8 cellular contexts compared by ENCODE assay signal in the genomic region with DNA sequence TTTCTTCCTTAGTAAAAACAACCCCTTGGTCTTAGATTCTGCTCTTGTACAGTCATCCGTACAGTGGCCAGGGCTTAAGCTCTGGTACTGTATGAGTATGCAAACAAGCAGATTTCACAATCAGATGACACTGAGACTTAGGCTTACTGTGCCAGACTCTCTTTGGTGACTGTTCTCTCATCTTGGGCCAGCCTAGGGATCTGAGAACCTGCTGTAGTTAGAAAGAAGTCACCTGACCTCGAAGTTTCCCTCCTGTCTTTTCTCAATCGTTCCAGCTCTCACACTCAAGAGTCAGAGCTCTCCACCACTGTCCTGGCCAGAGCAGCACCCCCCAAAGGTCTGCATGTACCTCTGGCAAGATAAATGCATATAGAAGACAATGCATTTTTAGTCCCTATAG.
DNase-seq lines count a peak whose midpoint lies in the region; ATAC-seq and TF ChIP-seq lines count a peak whose summit lies in the region.

No MANE protein-coding gene starts in this region.

- H3K27me3 ChIP-seq in MG63 (no peaks in the 10 kb centered on the region), neuronal stem cell (ENCODE audit: control insufficient read depth in 3 of 3, insufficient read depth in 3 of 3, low read depth in 1 of 3, low read length in 3 of 3) (no peaks in the 10 kb centered on the region)

- CTCF ChIA-PET in activated CD4-positive, alpha-beta memory T cell treated with anti-CD3 and anti-CD28 coated beads for 36 hours (lab: Charles Lee): no interaction called here
- CTCF ChIA-PET in activated CD4-positive, alpha-beta memory T cell treated with anti-CD3 and anti-CD28 coated beads, Interleukin-2, amount 10 ng/mL, durations not matched to agents 7 days and 5 days (lab: Charles Lee): interaction anchor here (0.7 kb wide), 1 partner anchor 184 kb away, joined by 4 read pairs; no protein-coding TSS in a partner anchor

- no peaks in the 10 kb centered on the region for H3K9me3 ChIP-seq in MG63
- no peaks in the 10 kb centered on the region for H3K9me3 ChIP-seq in neuronal stem cell (replicated peaks in 1 of 2; ENCODE audit: control insufficient read depth in 2 of 2, insufficient read depth in 1 of 2, low read depth in 1 of 2, low read length in 2 of 2)

- DNase-seq in activated CD4-positive, alpha-beta memory T cell treated with anti-CD3 and anti-CD28 coated beads for 36 hours: peak; percentile 31
- DNase-seq in activated CD4-positive, alpha-beta memory T cell treated with anti-CD3 and anti-CD28 coated beads, Interleukin-2, amount 10 ng/mL, durations not matched to agents 7 days and 5 days: no peak
- DNase-seq in MG63 (peak; percentile 70), dermis blood vessel endothelial cell (peak; percentile 58), nephron progenitor cell (no peak), Ammon's horn (ENCODE audit: low spot score) (no peak), neuronal stem cell (ENCODE audit: low spot score) (no peak)

- intact Hi-C loops in activated CD4-positive, alpha-beta memory T cell treated with anti-CD3 and anti-CD28 coated beads for 36 hours (cut with micrococcal nuclease): loop anchor here (1.0 to 5.0 kb wide), 3 partner anchors 36 to 116 kb away; no protein-coding TSS in a partner anchor

- no peak overlapping the region for H3K27ac Mint-ChIP-seq in activated CD4-positive, alpha-beta memory T cell treated with anti-CD3 and anti-CD28 coated beads for 36 hours
- no peak overlapping the region for H3K27ac Mint-ChIP-seq in activated CD4-positive, alpha-beta memory T cell treated with anti-CD3 and anti-CD28 coated beads, Interleukin-2, amount 10 ng/mL, durations not matched to agents 7 days and 5 days
- H3K27ac Mint-ChIP-seq in nephron progenitor cell: peak overlapping the region; percentile 79

- no peak overlapping the region for H3K9ac ChIP-seq in neuronal stem cell (ENCODE audit: low read depth, low read length, poor library complexity)

- POLR2A ChIA-PET in activated CD4-positive, alpha-beta memory T cell treated with anti-CD3 and anti-CD28 coated beads for 36 hours (lab: Charles Lee): no interaction called here
- POLR2A ChIA-PET in activated CD4-positive, alpha-beta memory T cell treated with anti-CD3 and anti-CD28 coated beads, Interleukin-2, amount 10 ng/mL, durations not matched to agents 7 days and 5 days (lab: Charles Lee): no interaction called here

- no peak overlapping the region for H2BK120ac ChIP-seq in neuronal stem cell (ENCODE audit: low read depth, low read length)

- H2AFZ ChIP-seq in neuronal stem cell (ENCODE audit: low read length): no peak overlapping the region

- H3K4ac ChIP-seq in neuronal stem cell (ENCODE audit: low read length): no peak overlapping the region

- no peak overlapping the region for H2BK15ac ChIP-seq in neuronal stem cell (ENCODE audit: low read length)

- no peak overlapping the region for H2BK12ac ChIP-seq in neuronal stem cell (ENCODE audit: low read length)

- TF ChIP-seq CTCF in nephron progenitor cell (IDR thresholded peaks at IDR 0.05): no peak

- H3K4me1 Mint-ChIP-seq in activated CD4-positive, alpha-beta memory T cell treated with anti-CD3 and anti-CD28 coated beads for 36 hours (ENCODE audit: low read depth): peaks cover 52% of the 10 kb centered on the region
- peaks cover 63% of the 10 kb centered on the region for H3K4me1 Mint-ChIP-seq in activated CD4-positive, alpha-beta memory T cell treated with anti-CD3 and anti-CD28 coated beads, Interleukin-2, amount 10 ng/mL, durations not matched to agents 7 days and 5 days
- H3K4me1 Mint-ChIP-seq in nephron progenitor cell: peaks cover 95% of the 10 kb centered on the region

- no peak overlapping the region for H3K27ac ChIP-seq in neuronal stem cell (replicated peaks; ENCODE audit: low read length)

- no peak overlapping the region for H3K4me3 Mint-ChIP-seq in activated CD4-positive, alpha-beta memory T cell treated with anti-CD3 and anti-CD28 coated beads for 36 hours
- H3K4me3 Mint-ChIP-seq in activated CD4-positive, alpha-beta memory T cell treated with anti-CD3 and anti-CD28 coated beads, Interleukin-2, amount 10 ng/mL, durations not matched to agents 7 days and 5 days: no peak overlapping the region
- no peak overlapping the region for H3K4me3 Mint-ChIP-seq in nephron progenitor cell

- no peak overlapping the region for H3K4me3 ChIP-seq in MG63
- H3K4me3 ChIP-seq in neuronal stem cell (ENCODE audit: low read length in 2 of 2): no peak overlapping the region

- no peak overlapping the region for H3K18ac ChIP-seq in neuronal stem cell (ENCODE audit: low read length)

- H3K4me1 ChIP-seq in neuronal stem cell (ENCODE audit: control insufficient read depth in 2 of 2, insufficient read depth in 1 of 2, low read depth in 1 of 2, low read length in 2 of 2): peaks cover 23 to 82% of the 10 kb centered on the region in 2 donors

- no peaks in the 10 kb centered on the region for H3K36me3 Mint-ChIP-seq in activated CD4-positive, alpha-beta memory T cell treated with anti-CD3 and anti-CD28 coated beads for 36 hours
- no peaks in the 10 kb centered on the region for H3K36me3 Mint-ChIP-seq in activated CD4-positive, alpha-beta memory T cell treated with anti-CD3 and anti-CD28 coated beads, Interleukin-2, amount 10 ng/mL, durations not matched to agents 7 days and 5 days (ENCODE audit: low read depth)
- H3K36me3 Mint-ChIP-seq in nephron progenitor cell (ENCODE audit: low read depth): peaks cover 6% of the 10 kb centered on the region

- H3K9me3 Mint-ChIP-seq in activated CD4-positive, alpha-beta memory T cell treated with anti-CD3 and anti-CD28 coated beads for 36 hours: no peaks in the 10 kb centered on the region
- H3K9me3 Mint-ChIP-seq in activated CD4-positive, alpha-beta memory T cell treated with anti-CD3 and anti-CD28 coated beads, Interleukin-2, amount 10 ng/mL, durations not matched to agents 7 days and 5 days: no peaks in the 10 kb centered on the region
- no peaks in the 10 kb centered on the region for H3K9me3 Mint-ChIP-seq in nephron progenitor cell

- no peak overlapping the region for H2AK5ac ChIP-seq in neuronal stem cell (ENCODE audit: low read depth, low read length)

- ATAC-seq in HG03196 (IDR thresholded peaks at IDR 0.05; ENCODE audit: unreplicated experiment): no peak

- H3K23ac ChIP-seq in neuronal stem cell (ENCODE audit: low read depth, low read length, poor library complexity): no peak overlapping the region

- peaks cover 3% of the 10 kb centered on the region for H3K79me1 ChIP-seq in neuronal stem cell (ENCODE audit: low read depth, low read length)

- no peak overlapping the region for H3K4me2 ChIP-seq in neuronal stem cell (ENCODE audit: insufficient read depth, low read length, poor library complexity, severe bottlenecking)

- H4K8ac ChIP-seq in neuronal stem cell (ENCODE audit: low read depth, low read length): no peak overlapping the region

- no peak overlapping the region for H4K91ac ChIP-seq in neuronal stem cell (ENCODE audit: low read depth, low read length, poor library complexity)

- peaks cover 6% of the 10 kb centered on the region; the same call in 1 of the 2 replicates for H3K36me3 ChIP-seq in MG63
- H3K36me3 ChIP-seq in neuronal stem cell (replicated peaks in 1 of 2; ENCODE audit: control insufficient read depth in 2 of 2, insufficient read depth in 2 of 2, low read length in 2 of 2): peaks cover 0 to 36% of the 10 kb centered on the region in 2 donors

- peaks cover 13% of the 10 kb centered on the region for H3K27me3 Mint-ChIP-seq in activated CD4-positive, alpha-beta memory T cell treated with anti-CD3 and anti-CD28 coated beads for 36 hours
- no peaks in the 10 kb centered on the region for H3K27me3 Mint-ChIP-seq in activated CD4-positive, alpha-beta memory T cell treated with anti-CD3 and anti-CD28 coated beads, Interleukin-2, amount 10 ng/mL, durations not matched to agents 7 days and 5 days
- H3K27me3 Mint-ChIP-seq in nephron progenitor cell (ENCODE audit: low read depth, poor library complexity): no peaks in the 10 kb centered on the region

- no CpG with 5 or more reads among the region's 3 CpGs for WGBS in neuronal stem cell (ENCODE audit: extremely low coverage in 2 of 2, insufficient read length in 2 of 2, insufficient replicate concordance in 1 of 2), 2 donors

- no peak overlapping the region for H3K14ac ChIP-seq in neuronal stem cell (ENCODE audit: low read length)

- H2BK5ac ChIP-seq in neuronal stem cell (ENCODE audit: low read length): no peak overlapping the region

Comparison
In these comparisons a context has a peak if more than half of its experiments do, and no peak if none do; other contexts are left out.
1. DNase-seq: peak in activated CD4-positive, alpha-beta memory T cell treated with anti-CD3 and anti-CD28 coated beads for 36 hours (single experiment), MG63 (single experiment) and dermis blood vessel endothelial cell (single experiment); none in activated CD4-positive, alpha-beta memory T cell treated with anti-CD3 and anti-CD28 coated beads, Interleukin-2, amount 10 ng/mL, durations not matched to agents 7 days and 5 days (single experiment), nephron progenitor cell (single experiment), Ammon's horn (single experiment) and neuronal stem cell (single experiment).